12 cellular contexts compared by ENCODE assay signal in the genomic region with DNA sequence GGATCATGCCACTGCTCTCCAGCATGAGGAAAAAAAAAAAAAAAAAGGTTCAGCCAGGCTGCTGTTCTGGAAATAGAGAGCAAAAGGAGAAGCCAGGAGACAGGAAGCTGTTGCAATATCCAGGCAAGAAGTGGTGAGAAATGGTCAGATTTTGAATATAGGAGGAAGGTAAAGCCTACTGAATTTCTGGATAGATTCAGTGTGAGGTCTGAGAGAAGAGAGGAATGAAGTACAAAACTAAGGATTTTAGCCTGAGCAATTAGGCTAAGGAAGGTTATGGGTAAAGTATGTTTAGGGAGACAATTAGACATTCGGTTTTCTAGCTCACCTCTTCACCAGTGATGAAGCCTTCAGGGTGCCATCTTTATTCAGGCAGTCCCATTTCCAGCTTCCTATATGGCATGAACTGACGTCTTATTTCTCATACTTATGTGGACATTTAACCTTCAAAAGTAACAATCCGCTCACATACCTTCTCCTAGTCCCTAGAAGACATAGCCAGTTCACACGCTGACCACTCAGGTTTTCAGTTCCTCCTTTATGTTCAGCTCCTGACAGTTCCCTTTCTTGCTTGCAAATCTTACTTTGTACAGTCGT. TPM values are rescaled to one million over a fixed set of nuclear protein-coding genes. Genes with fewer than 3 reads are reported as not detected.
DNase-seq lines count a peak whose midpoint lies in the region; ATAC-seq and TF ChIP-seq lines count a peak whose summit lies in the region.
"Had no signal": no experiment of that assay in that cellular context is flagged by ENCODE, and none has a peak within 500 bp of the region (broad histone marks: within the 10 kb centered on the region; RNA-seq: fewer than 3 reads in every experiment).

No MANE protein-coding gene starts in this region.

- ATAC-seq in GM21381 (IDR thresholded peaks at IDR 0.05; ENCODE audit: unreplicated experiment) (peak; percentile 60), SK-N-SH treated with all-trans-retinoic acid at 6 μM for 48 hours (no peak)
- no peak for ATAC-seq in natural killer cell treated with Interleukin-12 subunit alpha and Interleukin-12 subunit beta and Interleukin-15 and Interleukin-18, amount 100 ng/mL, for 72 hours

- no peak overlapping the region for H3K27ac Mint-ChIP-seq in natural killer cell treated with Interleukin-12 subunit alpha and Interleukin-12 subunit beta and Interleukin-15 and Interleukin-18, amount 100 ng/mL, for 72 hours
- H3K27ac Mint-ChIP-seq: activated T-helper 1 cell treated with anti-CD3 and anti-CD28 coated beads, Interleukin-12 subunit alpha, Interleukin-12 subunit beta, Interleukin-2, Interleukin-4 antibody, amounts not matched to agents 30 ng/mL and 10 ng/mL and 1 ng/mL, durations not matched to agents 14 hours and 24 hours and 36 hours had no signal

- H3K4me2 ChIP-seq in Karpas-422 (ENCODE audit: low read depth, low read length, poor library complexity, severe bottlenecking), result no peak overlapping the region

- no peak overlapping the region for H3K9ac ChIP-seq in Karpas-422 (ENCODE audit: low read length)

- no peak overlapping the region for H2AFZ ChIP-seq in Karpas-422 (ENCODE audit: low read length)

- H3K4me3 Mint-ChIP-seq in natural killer cell treated with Interleukin-12 subunit alpha and Interleukin-12 subunit beta and Interleukin-15 and Interleukin-18, amount 100 ng/mL, for 72 hours, result no peak overlapping the region
- H3K4me3 Mint-ChIP-seq: activated T-helper 1 cell treated with anti-CD3 and anti-CD28 coated beads, Interleukin-12 subunit alpha, Interleukin-12 subunit beta, Interleukin-2, Interleukin-4 antibody, amounts not matched to agents 30 ng/mL and 10 ng/mL and 1 ng/mL, durations not matched to agents 14 hours and 24 hours and 36 hours had no signal

- no peak overlapping the region for H3K27ac ChIP-seq in Karpas-422 (ENCODE audit: low read length)
- H3K27ac ChIP-seq: SK-N-MC had no signal

- H3K4me1 Mint-ChIP-seq in natural killer cell treated with Interleukin-12 subunit alpha and Interleukin-12 subunit beta and Interleukin-15 and Interleukin-18, amount 100 ng/mL, for 72 hours (ENCODE audit: low read depth in 2 of 2), result peaks cover 6% of the 10 kb centered on the region in 2 donors

- no peaks in the 10 kb centered on the region for H3K36me3 ChIP-seq in BJ (ENCODE audit: control insufficient read depth, insufficient read depth, low read length)
- H3K36me3 ChIP-seq in Karpas-422 (ENCODE audit: insufficient read depth, low read length), result no peaks in the 10 kb centered on the region

- no peaks in the 10 kb centered on the region for H3K36me3 Mint-ChIP-seq in natural killer cell treated with Interleukin-12 subunit alpha and Interleukin-12 subunit beta and Interleukin-15 and Interleukin-18, amount 100 ng/mL, for 72 hours

- DNase-seq in BJ (ENCODE audit: low read depth) (peak; percentile 5), Karpas-422 (peak; percentile 58), fibroblast of pulmonary artery (ENCODE audit: low read depth) (peak; percentile 67), NCI-H2029 treated with DMSO at 0.1 percent for 48 hours (lab: John Stamatoyannopoulos, UW) (no peak)
- no peak for DNase-seq in activated CD4-positive, alpha-beta T cell treated with anti-CD3 and anti-CD28 coated beads, Interleukin-2, amount 50 U/mL, for 4 hours
- DNase-seq in natural killer cell treated with Interleukin-12 subunit alpha and Interleukin-12 subunit beta and Interleukin-15 and Interleukin-18, amount 100 ng/mL, for 72 hours (ENCODE audit: low spot score), result no peak
- DNase-seq: effector memory CD4-positive, alpha-beta T cell; small intestine had no signal

- H4K20me1 ChIP-seq in Karpas-422 (ENCODE audit: insufficient read depth, low read depth, low read length), result no peaks in the 10 kb centered on the region

- H3K4me3 ChIP-seq in BJ (ENCODE audit: low read depth, low read length) (no peak overlapping the region), Karpas-422 (ENCODE audit: low read length) (no peak overlapping the region), fibroblast of pulmonary artery (replicated peaks; ENCODE audit: low read depth, low read length) (no peak overlapping the region)
- H3K4me3 ChIP-seq: SK-N-MC had no signal

- no peaks in the 10 kb centered on the region for H3K27me3 Mint-ChIP-seq in natural killer cell treated with Interleukin-12 subunit alpha and Interleukin-12 subunit beta and Interleukin-15 and Interleukin-18, amount 100 ng/mL, for 72 hours

- CTCF ChIA-PET in BJ (lab: Yijun Ruan, JAX), result no interaction called here

- POLR2A ChIA-PET in BJ (lab: Charles Lee), result interaction anchor here (0.6 kb wide), 1 partner anchor 248 kb away, joined by 3 read pairs; no protein-coding TSS in a partner anchor

- TF ChIP-seq CTCF in BJ (IDR thresholded peaks at IDR 0.05; ENCODE audit: insufficient read depth, low read depth, low read length), result no peak
- no peak for TF ChIP-seq CTCF in fibroblast of pulmonary artery (IDR thresholded peaks at IDR 0.05; ENCODE audit: low read length, missing control alignments)

- H3K9me3 Mint-ChIP-seq in natural killer cell treated with Interleukin-12 subunit alpha and Interleukin-12 subunit beta and Interleukin-15 and Interleukin-18, amount 100 ng/mL, for 72 hours, result no peaks in the 10 kb centered on the region
- H3K9me3 Mint-ChIP-seq: activated T-helper 1 cell treated with anti-CD3 and anti-CD28 coated beads, Interleukin-12 subunit alpha, Interleukin-12 subunit beta, Interleukin-2, Interleukin-4 antibody, amounts not matched to agents 30 ng/mL and 10 ng/mL and 1 ng/mL, durations not matched to agents 14 hours and 24 hours and 36 hours had no signal

- no peaks in the 10 kb centered on the region for H3K9me2 ChIP-seq in Karpas-422 (replicated peaks; ENCODE audit: insufficient read depth, low read length)

- peaks cover 40% of the 10 kb centered on the region for H3K4me1 ChIP-seq in Karpas-422 (ENCODE audit: low read length)

- no peaks in the 10 kb centered on the region for H3K27me3 ChIP-seq in BJ (ENCODE audit: control insufficient read depth, insufficient read depth, low read length)
- H3K27me3 ChIP-seq in Karpas-422 (ENCODE audit: low read length), result no peaks in the 10 kb centered on the region

- H3K79me2 ChIP-seq in Karpas-422 (ENCODE audit: low read length), result no peaks in the 10 kb centered on the region

- H3K9me3 ChIP-seq in Karpas-422 (ENCODE audit: low read length), result no peaks in the 10 kb centered on the region

TF ChIP-seq in SK-N-SH treated with all-trans-retinoic acid at 6 μM for 48 hours, 23 proteins besides CTCF, POLR2A, EP300 and RAD21 (continues in another document):
- TF ChIP-seq ZNF70 (CRISPR knock-in tag; IDR thresholded peaks at IDR 0.05) (no peak), ARNTL (CRISPR knock-in tag; IDR thresholded peaks at IDR 0.05; ENCODE audit: borderline replicate concordance, low read depth) (no peak), TOX (CRISPR knock-in tag; IDR thresholded peaks at IDR 0.05; ENCODE audit: borderline replicate concordance) (no peak), GLIS3 (CRISPR knock-in tag; IDR thresholded peaks at IDR 0.05) (no peak), RARB (CRISPR knock-in tag; IDR thresholded peaks at IDR 0.05) (no peak)
- TF ChIP-seq, protein P1, sequence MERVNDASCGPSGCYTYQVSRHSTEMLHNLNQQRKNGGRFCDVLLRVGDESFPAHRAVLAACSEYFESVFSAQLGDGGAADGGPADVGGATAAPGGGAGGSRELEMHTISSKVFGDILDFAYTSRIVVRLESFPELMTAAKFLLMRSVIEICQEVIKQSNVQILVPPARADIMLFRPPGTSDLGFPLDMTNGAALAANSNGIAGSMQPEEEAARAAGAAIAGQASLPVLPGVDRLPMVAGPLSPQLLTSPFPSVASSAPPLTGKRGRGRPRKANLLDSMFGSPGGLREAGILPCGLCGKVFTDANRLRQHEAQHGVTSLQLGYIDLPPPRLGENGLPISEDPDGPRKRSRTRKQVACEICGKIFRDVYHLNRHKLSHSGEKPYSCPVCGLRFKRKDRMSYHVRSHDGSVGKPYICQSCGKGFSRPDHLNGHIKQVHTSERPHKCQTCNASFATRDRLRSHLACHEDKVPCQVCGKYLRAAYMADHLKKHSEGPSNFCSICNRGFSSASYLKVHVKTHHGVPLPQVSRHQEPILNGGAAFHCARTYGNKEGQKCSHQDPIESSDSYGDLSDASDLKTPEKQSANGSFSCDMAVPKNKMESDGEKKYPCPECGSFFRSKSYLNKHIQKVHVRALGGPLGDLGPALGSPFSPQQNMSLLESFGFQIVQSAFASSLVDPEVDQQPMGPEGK (CRISPR knock-in tag; IDR thresholded peaks at IDR 0.05; ENCODE audit: borderline replicate concordance), result no peak
- TF ChIP-seq, protein P2, sequence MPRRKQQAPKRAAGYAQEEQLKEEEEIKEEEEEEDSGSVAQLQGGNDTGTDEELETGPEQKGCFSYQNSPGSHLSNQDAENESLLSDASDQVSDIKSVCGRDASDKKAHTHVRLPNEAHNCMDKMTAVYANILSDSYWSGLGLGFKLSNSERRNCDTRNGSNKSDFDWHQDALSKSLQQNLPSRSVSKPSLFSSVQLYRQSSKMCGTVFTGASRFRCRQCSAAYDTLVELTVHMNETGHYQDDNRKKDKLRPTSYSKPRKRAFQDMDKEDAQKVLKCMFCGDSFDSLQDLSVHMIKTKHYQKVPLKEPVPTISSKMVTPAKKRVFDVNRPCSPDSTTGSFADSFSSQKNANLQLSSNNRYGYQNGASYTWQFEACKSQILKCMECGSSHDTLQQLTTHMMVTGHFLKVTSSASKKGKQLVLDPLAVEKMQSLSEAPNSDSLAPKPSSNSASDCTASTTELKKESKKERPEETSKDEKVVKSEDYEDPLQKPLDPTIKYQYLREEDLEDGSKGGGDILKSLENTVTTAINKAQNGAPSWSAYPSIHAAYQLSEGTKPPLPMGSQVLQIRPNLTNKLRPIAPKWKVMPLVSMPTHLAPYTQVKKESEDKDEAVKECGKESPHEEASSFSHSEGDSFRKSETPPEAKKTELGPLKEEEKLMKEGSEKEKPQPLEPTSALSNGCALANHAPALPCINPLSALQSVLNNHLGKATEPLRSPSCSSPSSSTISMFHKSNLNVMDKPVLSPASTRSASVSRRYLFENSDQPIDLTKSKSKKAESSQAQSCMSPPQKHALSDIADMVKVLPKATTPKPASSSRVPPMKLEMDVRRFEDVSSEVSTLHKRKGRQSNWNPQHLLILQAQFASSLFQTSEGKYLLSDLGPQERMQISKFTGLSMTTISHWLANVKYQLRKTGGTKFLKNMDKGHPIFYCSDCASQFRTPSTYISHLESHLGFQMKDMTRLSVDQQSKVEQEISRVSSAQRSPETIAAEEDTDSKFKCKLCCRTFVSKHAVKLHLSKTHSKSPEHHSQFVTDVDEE (CRISPR knock-in tag; IDR thresholded peaks at IDR 0.05), result no peak

RNA-seq across cellular contexts. Expression of a gene that starts 57.2 kb away (rescaled TPM):
- polyA plus RNA-seq in BJ (2011; rRNA removed), result 2.5 and 4.8 TPM in 2 replicates
- 0.85 and 1.3 TPM in 2 replicates for polyA minus RNA-seq in BJ (2011; rRNA and poly(A)+ RNA removed)
- 8.3 and 21.1 TPM in 2 replicates for total RNA-seq in Karpas-422 (2014; rRNA removed; shearing (Covaris generic); ENCODE audit: low replicate concordance)
- 1 to 10 TPM; 3.2 to 8.2 TPM for total RNA-seq in natural killer cell treated with Interleukin-12 subunit alpha and Interleukin-12 subunit beta and Interleukin-15 and Interleukin-18, amount 100 ng/mL, for 72 hours

RNA-seq across cellular contexts. Expression of a gene that starts 57.3 kb away (rescaled TPM):
- polyA plus RNA-seq in BJ (2011; rRNA removed), result 19.5 and 25.5 TPM in 2 replicates
- 30.3 and 48.6 TPM in 2 replicates for polyA minus RNA-seq in BJ (2011; rRNA and poly(A)+ RNA removed)
- 15.6 and 33.0 TPM in 2 replicates for total RNA-seq in Karpas-422 (2014; rRNA removed; shearing (Covaris generic); ENCODE audit: low replicate concordance)
- 10 to 100 TPM; 38.9 to 65.3 TPM for total RNA-seq in natural killer cell treated with Interleukin-12 subunit alpha and Interleukin-12 subunit beta and Interleukin-15 and Interleukin-18, amount 100 ng/mL, for 72 hours

Comparison
In these comparisons a context has a peak if more than half of its experiments do, and no peak if none do; other contexts are left out.
1. DNase-seq: peak in BJ (single experiment), Karpas-422 (single experiment) and fibroblast of pulmonary artery (single experiment); none in activated CD4-positive, alpha-beta T cell treated with anti-CD3 and anti-CD28 coated beads, Interleukin-2, amount 50 U/mL, for 4 hours (0 of 2), natural killer cell treated with Interleukin-12 subunit alpha and Interleukin-12 subunit beta and Interleukin-15 and Interleukin-18, amount 100 ng/mL, for 72 hours (single experiment) and NCI-H2029 treated with DMSO at 0.1 percent for 48 hours (single experiment).